In the genomic region with DNA sequence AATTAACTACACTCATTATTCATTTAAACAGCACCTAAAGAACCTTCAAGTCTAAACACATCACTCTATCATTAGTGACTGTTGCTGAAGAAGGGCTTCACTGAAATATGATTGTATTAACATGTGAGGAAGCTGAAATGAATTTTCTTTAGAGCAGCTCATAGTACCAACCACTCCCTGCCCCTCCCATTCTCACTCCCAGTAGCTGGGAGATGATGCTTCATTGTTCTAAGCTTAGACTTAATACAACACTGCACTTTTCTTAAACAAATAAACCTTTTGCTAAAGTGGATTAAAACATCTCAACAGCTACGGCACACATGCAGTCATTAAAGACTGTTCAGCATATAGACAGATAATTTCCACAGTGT, we compare ENCODE assay signal across 12 cellular contexts.
DNase-seq lines count a peak whose midpoint lies in the region; ATAC-seq and TF ChIP-seq lines count a peak whose summit lies in the region.
"Had no signal": no experiment of that assay in that cellular context is flagged by ENCODE, and none has a peak within 500 bp of the region (broad histone marks: within the 10 kb centered on the region; RNA-seq: fewer than 3 reads in every experiment).

No MANE protein-coding gene starts in this region.

- POLR2A ChIA-PET in CD4-positive, alpha-beta T cell (lab: Charles Lee): interaction anchor here (0.8 to 3.3 kb wide), 8 partner anchors 10 to 96 kb away, joined by 3 to 20 read pairs (median 4); a partner anchor contains a TSS
- POLR2A ChIA-PET in naive thymus-derived CD4-positive, alpha-beta T cell (lab: Charles Lee): no interaction called here

- H3K27ac Mint-ChIP-seq in CD4-positive, alpha-beta T cell: peak overlapping the region; percentile 68
- peak overlapping the region; percentile 97 for H3K27ac Mint-ChIP-seq in activated naive CD8-positive, alpha-beta T cell
- H3K27ac Mint-ChIP-seq in naive thymus-derived CD4-positive, alpha-beta T cell: peak overlapping the region in 3 of 9 donors; percentile 26 to 76 (median 29)
- no peak overlapping the region for H3K27ac Mint-ChIP-seq in glutamatergic neuron (ENCODE audit: unreplicated experiment)

- H3K9me3 Mint-ChIP-seq in CD4-positive, alpha-beta T cell: no peaks in the 10 kb centered on the region
- H3K9me3 Mint-ChIP-seq in activated naive CD8-positive, alpha-beta T cell (ENCODE audit: low read depth): no peaks in the 10 kb centered on the region
- no peaks in the 10 kb centered on the region for H3K9me3 Mint-ChIP-seq in naive thymus-derived CD4-positive, alpha-beta T cell
- peaks cover 2% of the 10 kb centered on the region for H3K9me3 Mint-ChIP-seq in glutamatergic neuron (ENCODE audit: unreplicated experiment)

- H3K4me2 ChIP-seq in GM23248 (ENCODE audit: unreplicated experiment): peak overlapping the region; percentile 45

- no peak overlapping the region for H2AFZ ChIP-seq in GM23248

- no peaks in the 10 kb centered on the region for H3K27me3 ChIP-seq in CD4-positive, alpha-beta T cell (ENCODE audit: control insufficient read depth, insufficient read depth, low read length)
- H3K27me3 ChIP-seq in GM23248 (replicated peaks; ENCODE audit: insufficient read depth): no peaks in the 10 kb centered on the region
- H3K27me3 ChIP-seq in naive thymus-derived CD4-positive, alpha-beta T cell (ENCODE audit: control insufficient read depth in 2 of 2, insufficient read depth in 2 of 2, low read length in 2 of 2): no peaks in the 10 kb centered on the region
- H3K27me3 ChIP-seq: suprapubic skin had no signal

- H3K4me3 ChIP-seq in GM23248: no peak overlapping the region
- peak overlapping the region; percentile 31 for H3K4me3 ChIP-seq in naive thymus-derived CD4-positive, alpha-beta T cell (ENCODE audit: low read length)
- H3K4me3 ChIP-seq: suprapubic skin had no signal

- H3K4me1 ChIP-seq in GM23248 (ENCODE audit: insufficient read depth): peaks cover 26% of the 10 kb centered on the region
- H3K4me1 ChIP-seq in naive thymus-derived CD4-positive, alpha-beta T cell (ENCODE audit: control insufficient read depth in 2 of 2, insufficient read depth in 2 of 2, low read length in 2 of 2): peaks cover 0 to 52% of the 10 kb centered on the region in 2 donors

- CTCF ChIA-PET in CD4-positive, alpha-beta T cell (lab: Charles Lee): interaction anchor here (1.0 to 2.5 kb wide), 4 partner anchors 10 to 366 kb away, joined by 3 to 10 read pairs (median 4); a partner anchor contains a TSS
- CTCF ChIA-PET in naive thymus-derived CD4-positive, alpha-beta T cell (lab: Charles Lee): interaction anchor here (0.6 kb wide), 1 partner anchor 366 kb away, joined by 3 read pairs; no protein-coding TSS in a partner anchor

- no peak overlapping the region for H3K27ac ChIP-seq in CD4-positive, alpha-beta T cell (ENCODE audit: low read depth, low read length)
- no peak overlapping the region for H3K27ac ChIP-seq in GM23248
- no peak overlapping the region for H3K27ac ChIP-seq in naive thymus-derived CD4-positive, alpha-beta T cell (ENCODE audit: low read depth, low read length)
- H3K27ac ChIP-seq: suprapubic skin had no signal

- H3K36me3 Mint-ChIP-seq in CD4-positive, alpha-beta T cell (ENCODE audit: low read depth): no peaks in the 10 kb centered on the region
- peaks cover 14% of the 10 kb centered on the region for H3K36me3 Mint-ChIP-seq in activated naive CD8-positive, alpha-beta T cell
- H3K36me3 Mint-ChIP-seq in naive thymus-derived CD4-positive, alpha-beta T cell: peaks cover 0 to 30% (median 0%) of the 10 kb centered on the region in 5 donors
- H3K36me3 Mint-ChIP-seq in glutamatergic neuron (ENCODE audit: unreplicated experiment): no peaks in the 10 kb centered on the region

- peaks cover 18% of the 10 kb centered on the region for H3F3A ChIP-seq in GM23248 (ENCODE audit: insufficient read depth)

- no peaks in the 10 kb centered on the region for H4K20me1 ChIP-seq in GM23248 (ENCODE audit: insufficient read depth)

- in situ Hi-C loops in GM23248 (cut with MboI): no loop called here

- no peak for TF ChIP-seq CTCF in CD4-positive, alpha-beta T cell (IDR thresholded peaks at IDR 0.05)
- TF ChIP-seq CTCF in glutamatergic neuron (IDR thresholded peaks at IDR 0.05; ENCODE audit: partially characterized antibody, unreplicated experiment): no peak

- H3K9me2 ChIP-seq in GM23248 (ENCODE audit: insufficient read depth): no peaks in the 10 kb centered on the region

- H3K27me3 Mint-ChIP-seq in CD4-positive, alpha-beta T cell: no peaks in the 10 kb centered on the region
- H3K27me3 Mint-ChIP-seq in activated naive CD8-positive, alpha-beta T cell: no peaks in the 10 kb centered on the region
- H3K27me3 Mint-ChIP-seq in naive thymus-derived CD4-positive, alpha-beta T cell: no peaks in the 10 kb centered on the region
- peaks cover 5% of the 10 kb centered on the region for H3K27me3 Mint-ChIP-seq in glutamatergic neuron (ENCODE audit: unreplicated experiment)

- H3K36me3 ChIP-seq in GM23248 (ENCODE audit: low read depth): no peaks in the 10 kb centered on the region
- H3K36me3 ChIP-seq in naive thymus-derived CD4-positive, alpha-beta T cell (ENCODE audit: control insufficient read depth in 2 of 3, insufficient read depth in 3 of 3, low read length in 3 of 3): no peaks in the 10 kb centered on the region
- H3K36me3 ChIP-seq: suprapubic skin had no signal

- DNase-seq in CD4-positive, alpha-beta T cell: no peak
- DNase-seq in GM23248: peak; percentile 51
- no peak for DNase-seq in naive thymus-derived CD4-positive, alpha-beta T cell
- no peak for DNase-seq in HCEC 1CT
- no peak for DNase-seq in glutamatergic neuron
- DNase-seq in ecto neural progenitor cell (ENCODE audit: low spot score): no peak
- DNase-seq in NCI-H510A treated with DMSO at 0.1 percent for 48 hours (lab: John Stamatoyannopoulos, UW): no peak
- DNase-seq: effector CD4-positive, alpha-beta T cell; NCI-H1092; stimulated activated CD4-positive, alpha-beta T cell treated with anti-CD3 and anti-CD28 coated beads, Interleukin-1b, Interleukin-23, amount 100 ng/mL, for 48 hours had no signal

- H3K4me1 Mint-ChIP-seq in CD4-positive, alpha-beta T cell (ENCODE audit: low read depth): peaks cover 64% of the 10 kb centered on the region
- peaks cover 74% of the 10 kb centered on the region for H3K4me1 Mint-ChIP-seq in activated naive CD8-positive, alpha-beta T cell (ENCODE audit: low read depth)
- H3K4me1 Mint-ChIP-seq in naive thymus-derived CD4-positive, alpha-beta T cell: peaks cover 26 to 64% (median 32%) of the 10 kb centered on the region in 7 donors
- peaks cover 19% of the 10 kb centered on the region for H3K4me1 Mint-ChIP-seq in glutamatergic neuron (ENCODE audit: low read depth, unreplicated experiment)

- WGBS in GM23248 (ENCODE audit: low coverage in 1 of 2, low lambda C conversion rate in 2 of 2, missing lambda C conversion rate in 2 of 2), 2 experiments: 98 to 100% methylated on average over 1 of the region's 1 CpG

- peak; percentile 30 for ATAC-seq in CD4-positive, alpha-beta T cell (ENCODE audit: poor library complexity)
- no peak for ATAC-seq in naive thymus-derived CD4-positive, alpha-beta T cell

- no peak overlapping the region for H3K9ac ChIP-seq in GM23248

- H3K79me2 ChIP-seq in GM23248 (ENCODE audit: insufficient read depth): peaks cover 99% of the 10 kb centered on the region

- intact Hi-C loops in CD4-positive, alpha-beta T cell (cut with DNase I, micrococcal nuclease): loop anchor here (5.0 kb wide), 2 partner anchors 41 to 46 kb away; no protein-coding TSS in a partner anchor
- intact Hi-C loops in naive thymus-derived CD4-positive, alpha-beta T cell (cut with micrococcal nuclease): loop anchor here in 1 of 2 donors (2.0 to 5.0 kb wide), 2 partner anchors 15 to 34 kb away; no protein-coding TSS in a partner anchor

- peak overlapping the region; percentile 52 for H3K4me3 Mint-ChIP-seq in CD4-positive, alpha-beta T cell
- peak overlapping the region; percentile 86 for H3K4me3 Mint-ChIP-seq in activated naive CD8-positive, alpha-beta T cell
- peak overlapping the region in 1 of 10 donors; percentile 55 for H3K4me3 Mint-ChIP-seq in naive thymus-derived CD4-positive, alpha-beta T cell
- no peak overlapping the region for H3K4me3 Mint-ChIP-seq in glutamatergic neuron (ENCODE audit: unreplicated experiment)

- H3K9me3 ChIP-seq in CD4-positive, alpha-beta T cell (ENCODE audit: control insufficient read depth, low read length): no peaks in the 10 kb centered on the region
- no peaks in the 10 kb centered on the region for H3K9me3 ChIP-seq in GM23248 (ENCODE audit: low read depth)
- no peaks in the 10 kb centered on the region for H3K9me3 ChIP-seq in naive thymus-derived CD4-positive, alpha-beta T cell (ENCODE audit: control insufficient read depth in 2 of 3, low read length in 3 of 3)
- H3K9me3 ChIP-seq: suprapubic skin had no signal
